Comparison of ENCODE assay signal across 20 cellular contexts in the genomic region with DNA sequence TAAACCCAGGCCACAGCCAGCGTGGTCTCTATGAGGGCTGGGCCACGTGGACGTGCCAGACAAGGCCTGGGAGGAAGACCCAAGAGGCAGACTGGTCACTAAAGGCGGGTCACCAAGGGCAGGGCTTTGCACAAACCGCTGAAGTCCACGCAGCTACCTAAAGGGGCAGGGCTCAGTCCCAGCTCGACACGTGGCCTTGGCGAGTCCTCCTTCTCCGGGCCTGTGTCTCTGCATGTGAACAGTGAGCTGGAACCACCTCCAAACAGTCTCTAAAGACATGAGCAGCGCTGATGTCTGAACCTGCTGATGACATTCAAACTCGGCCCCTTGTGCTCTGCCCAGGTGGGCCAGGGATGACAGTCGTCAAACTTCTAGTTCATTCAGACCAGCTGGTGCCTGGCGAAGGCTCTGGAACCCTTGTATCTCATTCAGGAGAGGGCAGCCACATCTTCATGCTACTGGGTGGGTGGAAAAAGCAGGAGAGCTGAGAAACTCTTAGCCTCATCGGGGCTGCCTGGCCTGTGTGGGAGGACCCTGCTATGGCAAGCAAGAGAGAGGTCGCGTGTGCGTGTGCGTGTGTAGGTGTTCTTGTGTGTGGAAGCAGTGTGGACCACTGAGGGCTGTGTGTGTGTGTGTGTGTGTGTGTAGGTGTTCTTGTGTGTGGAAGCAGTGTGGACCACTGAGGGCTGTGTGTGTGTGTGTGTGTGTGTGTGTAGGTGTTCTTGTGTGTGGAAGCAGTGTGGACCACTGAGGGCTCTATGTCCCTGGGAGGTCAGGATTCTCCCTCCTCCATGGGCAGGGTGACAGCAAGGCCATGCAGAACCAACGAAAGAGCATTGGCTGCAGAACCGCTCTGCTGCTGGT. TPM values are rescaled to one million over a fixed set of nuclear protein-coding genes. Genes with fewer than 3 reads are reported as not detected.
A peak's percentile ranks its signal among the peaks of the same experiment; 100 is the strongest.
DNase-seq lines count a peak whose midpoint lies in the region; ATAC-seq, FAIRE-seq and TF ChIP-seq lines count a peak whose summit lies in the region.
"Had no signal": no experiment of that assay in that cellular context is flagged by ENCODE, and none has a peak within 500 bp of the region (broad histone marks: within the 10 kb centered on the region; RNA-seq: fewer than 3 reads in every experiment).

No MANE protein-coding gene starts in this region.

- H3K9ac ChIP-seq in IMR-90 (ENCODE audit: low read depth, low read length) (no peak overlapping the region), HepG2 (ENCODE audit: insufficient read depth, low read depth, low read length) (no peak overlapping the region), Karpas-422 (ENCODE audit: low read length) (no peak overlapping the region)
- H3K9ac ChIP-seq: SK-N-SH had no signal

- H4K20me1 ChIP-seq in IMR-90 (ENCODE audit: insufficient read depth, low read length) (peaks cover 10% of the 10 kb centered on the region), HepG2 (ENCODE audit: insufficient read depth, low read length) (peaks cover 18% of the 10 kb centered on the region; the same call in 1 of the 2 replicates), Karpas-422 (ENCODE audit: insufficient read depth, low read depth, low read length) (0 out of 2 replicates have a peak, but pooled peaks cover 4% of the 10 kb centered on the region)

- no peak overlapping the region for H3K56ac ChIP-seq in IMR-90 (ENCODE audit: extremely low read depth, insufficient read depth, low read length)

- H3K79me2 ChIP-seq in HepG2 (ENCODE audit: insufficient read depth, low read length), result no peaks in the 10 kb centered on the region
- no peaks in the 10 kb centered on the region for H3K79me2 ChIP-seq in Karpas-422 (ENCODE audit: low read length)

- POLR2A ChIA-PET in IMR-90 (lab: Charles Lee; ENCODE audit: unreplicated experiment), result no interaction called here
- POLR2A ChIA-PET in HepG2 (lab: Yijun Ruan, JAX), result no interaction called here

- FAIRE-seq in HepG2 (lab: Jason Lieb, UNC), result no peak
- FAIRE-seq: endometrium, TTC549 had no signal

- peaks cover 28 to 76% of the 10 kb centered on the region in 2 experiments; a peak in 3 of 4 replicates for H3K79me1 ChIP-seq in IMR-90 (ENCODE audit: low read depth in 1 of 2, low read length in 2 of 2)

- BruUV-seq in IMR-90 (replicated peaks; lab: Mats Ljungman, UMichigan) (no TSS peak), HepG2 (replicated peaks; lab: Mats Ljungman, UMichigan) (no TSS peak)

- peak overlapping the region; percentile 61; the same call in 1 of the 2 replicates for H3K4ac ChIP-seq in IMR-90 (ENCODE audit: low read depth, low read length)

- H3K27ac Mint-ChIP-seq in activated naive CD4-positive, alpha-beta T cell treated with anti-CD3 and anti-CD28 coated beads, Interleukin-2, amount 10 ng/mL, durations not matched to agents 7 days and 5 days, result no peak overlapping the region
- H3K27ac Mint-ChIP-seq: activated T-cell treated with anti-CD3 and anti-CD28 coated beads, Interleukin-2, amount 50 U/mL, for 24 hours; CD4-positive, alpha-beta memory T cell had no signal

- dilution Hi-C loops in IMR-90 (cut with HindIII; ENCODE audit: low sequenced_read_pairs, unreplicated experiment), result loop anchor here (25.0 kb wide), 1 partner anchor 469 kb away; the partner anchor contains the start of gene ALDH1B1

- peak overlapping the region; percentile 65; the same call in 1 of the 2 replicates for H3K14ac ChIP-seq in IMR-90 (replicated peaks; ENCODE audit: low read depth, low read length)

- H4K91ac ChIP-seq in IMR-90 (ENCODE audit: insufficient read depth, low read depth, low read length), result no peak overlapping the region; the same call in 1 of the 2 replicates

- H3K9me2 ChIP-seq in Karpas-422 (replicated peaks; ENCODE audit: insufficient read depth, low read length), result no peaks in the 10 kb centered on the region
- H3K9me2 ChIP-seq: SK-N-SH had no signal

- TF ChIP-seq EP300 in HepG2 (IDR thresholded peaks at IDR 0.05; ENCODE audit: low read depth in 2 of 2, low read length in 2 of 2) (no peak), HepG2 (CRISPR knock-in tag; IDR thresholded peaks at IDR 0.05; ENCODE audit: borderline replicate concordance) (no peak)

- no peak for TF ChIP-seq POLR2A in IMR-90 (IDR thresholded peaks at IDR 0.05; ENCODE audit: low read depth, low read length)
- no peak for TF ChIP-seq POLR2A in HepG2 (IDR thresholded peaks at IDR 0.05; ENCODE audit: insufficient read depth in 1 of 2, low read depth in 2 of 2, low read length in 2 of 2)

- no peak overlapping the region for H3K18ac ChIP-seq in IMR-90 (ENCODE audit: low read depth, low read length)

- H2AFZ ChIP-seq in IMR-90 (replicated peaks; ENCODE audit: low read length, poor library complexity) (no peak overlapping the region), HepG2 (ENCODE audit: low read length) (no peak overlapping the region), Karpas-422 (ENCODE audit: low read length) (no peak overlapping the region)

- H3K4me1 Mint-ChIP-seq in activated naive CD4-positive, alpha-beta T cell treated with anti-CD3 and anti-CD28 coated beads, Interleukin-2, amount 10 ng/mL, durations not matched to agents 7 days and 5 days, result no peaks in the 10 kb centered on the region

- H3K9me3 ChIP-seq in IMR-90 (ENCODE audit: control insufficient read depth, insufficient read depth, low read length), result no peaks in the 10 kb centered on the region
- no peaks in the 10 kb centered on the region for H3K9me3 ChIP-seq in HepG2 (ENCODE audit: low read length)
- H3K9me3 ChIP-seq in Karpas-422 (ENCODE audit: low read length), result no peaks in the 10 kb centered on the region
- H3K9me3 ChIP-seq: SK-N-SH had no signal

- no peaks in the 10 kb centered on the region for H3K36me3 Mint-ChIP-seq in activated naive CD4-positive, alpha-beta T cell treated with anti-CD3 and anti-CD28 coated beads, Interleukin-2, amount 10 ng/mL, durations not matched to agents 7 days and 5 days
- H3K36me3 Mint-ChIP-seq: CD4-positive, alpha-beta memory T cell had no signal

- H2BK20ac ChIP-seq in IMR-90 (ENCODE audit: low read depth, low read length), result no peak overlapping the region

- no peak overlapping the region for H3K4me2 ChIP-seq in IMR-90 (ENCODE audit: low read depth, low read length)
- no peak overlapping the region for H3K4me2 ChIP-seq in HepG2 (ENCODE audit: low read depth, low read length)
- no peak overlapping the region for H3K4me2 ChIP-seq in Karpas-422 (ENCODE audit: low read depth, low read length, poor library complexity, severe bottlenecking)
- H3K4me2 ChIP-seq: SK-N-SH had no signal

- TF ChIP-seq CTCF in IMR-90 (conservative IDR thresholded peaks at IDR 0.05; ENCODE audit: low read depth, low read length), result no peak
- TF ChIP-seq CTCF in HepG2 (CRISPR knock-in tag; IDR thresholded peaks at IDR 0.05), result no peak

- no peak overlapping the region for H2BK5ac ChIP-seq in IMR-90 (ENCODE audit: low read depth, low read length, poor library complexity, severe bottlenecking)

- H3K27ac ChIP-seq in IMR-90 (ENCODE audit: insufficient read depth, low read length) (no peak overlapping the region), HepG2 (ENCODE audit: extremely low read length, insufficient read depth, low read length) (no peak overlapping the region), Karpas-422 (ENCODE audit: low read length) (no peak overlapping the region)

- CTCF ChIA-PET in IMR-90 (lab: Yijun Ruan, JAX) (interaction anchor here (0.6 kb wide), 1 partner anchor 96 kb away, joined by 3 read pairs; no protein-coding TSS in a partner anchor), HepG2 (lab: Yijun Ruan, JAX; ENCODE audit: low intra/inter-chr PET ratio, low total read pairs) (no interaction called here)
- CTCF ChIA-PET in activated naive CD4-positive, alpha-beta T cell treated with anti-CD3 and anti-CD28 coated beads, Interleukin-2, amount 10 ng/mL, durations not matched to agents 7 days and 5 days (lab: Charles Lee), result interaction anchor here (1.2 kb wide), 1 partner anchor 242 kb away, joined by 3 read pairs; no protein-coding TSS in a partner anchor

- peak overlapping the region; percentile 19 for H2AK9ac ChIP-seq in IMR-90 (replicated peaks; ENCODE audit: low read depth, low read length, poor library complexity)

- 73% methylated on average over 7 of the region's 21 CpGs; no CpG with 5 or more reads in 1 of the 2 experiments for WGBS in IMR-90 (ENCODE audit: extremely low coverage in 2 of 2, insufficient read length in 1 of 2), 2 experiments
- 95% methylated on average over 16 of the region's 21 CpGs for WGBS in HepG2 (ENCODE audit: low lambda C conversion rate)

- H3K4me3 ChIP-seq in IMR-90 (ENCODE audit: insufficient read depth, low read depth, low read length), result no peak overlapping the region
- no peak overlapping the region for H3K4me3 ChIP-seq in HepG2 (replicated peaks in 1 of 3; ENCODE audit: insufficient read depth in 1 of 3, low read depth in 2 of 3, low read length in 3 of 3)
- no peak overlapping the region for H3K4me3 ChIP-seq in Karpas-422 (ENCODE audit: low read length)

- no peaks in the 10 kb centered on the region for H3K27me3 ChIP-seq in IMR-90 (ENCODE audit: control insufficient read depth, insufficient read depth, low read length)
- no peaks in the 10 kb centered on the region for H3K27me3 ChIP-seq in HepG2 (ENCODE audit: control insufficient read depth in 1 of 2, insufficient read depth in 2 of 2, low read length in 2 of 2)
- H3K27me3 ChIP-seq in Karpas-422 (ENCODE audit: low read length), result no peaks in the 10 kb centered on the region

- H3K4me3 Mint-ChIP-seq in activated naive CD4-positive, alpha-beta T cell treated with anti-CD3 and anti-CD28 coated beads, Interleukin-2, amount 10 ng/mL, durations not matched to agents 7 days and 5 days, result no peak overlapping the region
- H3K4me3 Mint-ChIP-seq: activated T-cell treated with anti-CD3 and anti-CD28 coated beads, Interleukin-2, amount 50 U/mL, for 24 hours; CD4-positive, alpha-beta memory T cell had no signal

- TF ChIP-seq RAD21 in IMR-90 (IDR thresholded peaks at IDR 0.05; ENCODE audit: low read length) (no peak), HepG2 (CRISPR knock-in tag; IDR thresholded peaks at IDR 0.05) (no peak)

- DNase-seq in IMR-90 (no peak), dermis blood vessel endothelial cell (peak; percentile 45), HepG2 (ENCODE audit: low spot score) (no peak), sciatic nerve (ENCODE audit: low spot score) (peak; percentile 59), SKM-1 treated with dmso at 0.1 percent for 144 hours (lab: John Stamatoyannopoulos, UW; ENCODE audit: unreplicated experiment) (no peak), Karpas-422 (no peak)
- no peak for DNase-seq in activated naive CD4-positive, alpha-beta T cell treated with anti-CD3 and anti-CD28 coated beads, Interleukin-2, amount 10 ng/mL, durations not matched to agents 7 days and 5 days
- DNase-seq: ACHN; activated T-cell treated with anti-CD3 and anti-CD28 coated beads, Interleukin-2, amount 50 U/mL, for 24 hours; CD4-positive, alpha-beta memory T cell; cerebellar nuclear complex; DND-41; NCI-H1048; NCI-H526; OCI-M1; SK-N-SH; stimulated activated naive CD8-positive, alpha-beta T cell treated with anti-CD3 and anti-CD28 coated beads, Interleukin-15, Interleukin-2, amounts not matched to agents 100 U/mL and 50 U/mL, for 24 hours had no signal

- H3K27me3 Mint-ChIP-seq in activated naive CD4-positive, alpha-beta T cell treated with anti-CD3 and anti-CD28 coated beads, Interleukin-2, amount 10 ng/mL, durations not matched to agents 7 days and 5 days, result peaks cover 3% of the 10 kb centered on the region
- H3K27me3 Mint-ChIP-seq: activated T-cell treated with anti-CD3 and anti-CD28 coated beads, Interleukin-2, amount 50 U/mL, for 24 hours; CD4-positive, alpha-beta memory T cell had no signal

- H3K9me1 ChIP-seq in IMR-90 (ENCODE audit: insufficient read depth, low read length), result peaks cover 6% of the 10 kb centered on the region; the same call in 1 of the 2 replicates

- ATAC-seq in IMR-90 (ENCODE audit: low read depth) (no peak), HepG2 (no peak), sciatic nerve (no peak), HG03139 (IDR thresholded peaks at IDR 0.05; ENCODE audit: unreplicated experiment) (no peak)
- ATAC-seq: stimulated activated naive CD8-positive, alpha-beta T cell treated with anti-CD3 and anti-CD28 coated beads, Interleukin-15, Interleukin-2, amounts not matched to agents 100 U/mL and 50 U/mL, for 24 hours had no signal

- intact Hi-C loops in IMR-90 (cut with micrococcal nuclease) (no loop called here), HepG2 (cut with micrococcal nuclease; ENCODE audit: unreplicated experiment) (no loop called here), sciatic nerve (cut with DNase I) (loop anchor here (10.0 kb wide), 2 partner anchors 147 to 517 kb away; partner anchors contain the start of gene SHB)

- H2AK5ac ChIP-seq in IMR-90 (ENCODE audit: low read depth, low read length), result peak overlapping the region; percentile 46

- H4K5ac ChIP-seq in IMR-90 (ENCODE audit: low read depth, low read length), result no peak overlapping the region

- H3K4me1 ChIP-seq in IMR-90 (ENCODE audit: control insufficient read depth, insufficient read depth, low read length) (peaks cover 17% of the 10 kb centered on the region), HepG2 (ENCODE audit: insufficient read depth, low read length) (no peaks in the 10 kb centered on the region), Karpas-422 (ENCODE audit: low read length) (peaks cover 18% of the 10 kb centered on the region)

- H3K9me3 Mint-ChIP-seq in activated naive CD4-positive, alpha-beta T cell treated with anti-CD3 and anti-CD28 coated beads, Interleukin-2, amount 10 ng/mL, durations not matched to agents 7 days and 5 days, result no peaks in the 10 kb centered on the region
- H3K9me3 Mint-ChIP-seq: activated T-cell treated with anti-CD3 and anti-CD28 coated beads, Interleukin-2, amount 50 U/mL, for 24 hours; CD4-positive, alpha-beta memory T cell had no signal

- no peak overlapping the region for H2BK120ac ChIP-seq in IMR-90 (ENCODE audit: low read depth, low read length)

- H4K8ac ChIP-seq in IMR-90 (ENCODE audit: low read depth in 2 of 2, low read length in 2 of 2), result peak overlapping the region; percentile 22 to 55; a peak in 1 of 4 replicates

- no peak overlapping the region for H2BK15ac ChIP-seq in IMR-90 (ENCODE audit: low read depth, low read length)

- H3K23ac ChIP-seq in IMR-90 (ENCODE audit: low read depth, low read length), result no peak overlapping the region

- in situ Hi-C loops in IMR-90 (cut with MboI; ENCODE audit: low sequenced_read_pairs), result no loop called here
- in situ Hi-C loops in HepG2 (cut with HindIII; ENCODE audit: extremely low pct_ligation_motif_present, low pct_unique_long_range_greater_than_20kb), result loop anchor here (25.0 kb wide), 1 partner anchor 431 kb away; the partner anchor contains the start of gene POLR1E

- peaks cover 55% of the 10 kb centered on the region for H3K36me3 ChIP-seq in IMR-90 (ENCODE audit: control insufficient read depth, insufficient read depth, low read length)
- peaks cover 32 to 57% of the 10 kb centered on the region in 2 experiments for H3K36me3 ChIP-seq in HepG2 (replicated peaks in 1 of 2; ENCODE audit: control insufficient read depth in 1 of 2, insufficient read depth in 2 of 2, low read length in 2 of 2)
- no peaks in the 10 kb centered on the region for H3K36me3 ChIP-seq in Karpas-422 (ENCODE audit: insufficient read depth, low read length)

RNA-seq across cellular contexts. Expression of gene SLC25A51, which starts 14.1 kb away (rescaled TPM):
- total RNA-seq in IMR-90 (2012; rRNA removed), result 63.0 and 81.6 TPM in 2 replicates
- polyA plus RNA-seq in IMR-90 (2012; rRNA removed), result 10.6 and 14.1 TPM in 2 replicates
- 8.0 and 8.1 TPM in 2 replicates for polyA plus RNA-seq in IMR-90 (2012; cell fraction: cytosol; rRNA removed)
- 4.5 and 18.3 TPM in 2 replicates for polyA plus RNA-seq in IMR-90 (2012; cell fraction: nucleus; rRNA removed; ENCODE audit: low replicate concordance)
- total RNA-seq in dermis blood vessel endothelial cell, result 71.2 and 93.1 TPM in 2 replicates
- 37.7 and 40.7 TPM in 2 replicates for total RNA-seq in HepG2 (2016; rRNA removed; fragmentation: Illumina TruSeq; extraction: Trizol)
- 39.8 and 41.5 TPM in 2 replicates for total RNA-seq in HepG2 (2016; cell fraction: cytosol; rRNA removed; fragmentation: Illumina TruSeq; extraction: Trizol; ENCODE audit: low read depth)
- total RNA-seq in HepG2 (2016; cell fraction: insoluble cytoplasmic fraction; rRNA removed; fragmentation: Illumina TruSeq; extraction: Trizol), result 35.8 and 36.3 TPM in 2 replicates
- total RNA-seq in HepG2 (2016; cell fraction: membrane; rRNA removed; fragmentation: Illumina TruSeq; extraction: Trizol), result 69.7 and 71.8 TPM in 2 replicates
- total RNA-seq in HepG2 (2016; cell fraction: nucleus; rRNA removed; fragmentation: Illumina TruSeq; extraction: Trizol), result 20.0 and 24.7 TPM in 2 replicates
- polyA plus RNA-seq in HepG2 (2011; rRNA removed), result 14.6 and 15.4 TPM in 2 replicates
- 8.9 and 11.5 TPM in 2 replicates for polyA plus RNA-seq in HepG2 (2011; cell fraction: cytosol; rRNA removed)
- 11.8 and 14.7 TPM in 2 replicates for polyA plus RNA-seq in HepG2 (2011; cell fraction: nucleus; rRNA removed)
- 6.0 and 8.4 TPM in 2 replicates for polyA plus RNA-seq in HepG2 (2012)
- 44.8 and 48.9 TPM in 2 replicates for polyA plus RNA-seq in HepG2 (2016; cell fraction: cytosol; fragmentation: Illumina TruSeq; extraction: Trizol; ENCODE audit: low read depth)
- polyA plus RNA-seq in HepG2 (2016; cell fraction: insoluble cytoplasmic fraction; fragmentation: Illumina TruSeq; extraction: Trizol; ENCODE audit: low read depth), result 19.9 and 21.9 TPM in 2 replicates
- polyA plus RNA-seq in HepG2 (2016; cell fraction: membrane; fragmentation: Illumina TruSeq; extraction: Trizol; ENCODE audit: low read depth), result 48.0 and 51.0 TPM in 2 replicates
- 17.6 and 20.1 TPM in 2 replicates for polyA plus RNA-seq in HepG2 (2016; cell fraction: nucleus; fragmentation: Illumina TruSeq; extraction: Trizol; ENCODE audit: insufficient read depth, low read depth)
- polyA minus RNA-seq in HepG2 (2011; rRNA and poly(A)+ RNA removed; ENCODE audit: low replicate concordance), result 41.7 and 51.3 TPM in 2 replicates
- polyA minus RNA-seq in HepG2 (2011; cell fraction: cytosol; rRNA and poly(A)+ RNA removed), result 17.5 and 18.0 TPM in 2 replicates
- 40.2 and 47.6 TPM in 2 replicates for polyA minus RNA-seq in HepG2 (2011; cell fraction: nucleus; rRNA and poly(A)+ RNA removed)
- total RNA-seq in sciatic nerve, result 24.2 TPM
- 22.9 and 44.2 TPM in 2 replicates for total RNA-seq in Karpas-422 (2014; rRNA removed; shearing (Covaris generic); ENCODE audit: low replicate concordance)

Comparison
In these comparisons a context has a peak if more than half of its experiments do, and no peak if none do; other contexts are left out.
1. DNase-seq: peak in dermis blood vessel endothelial cell (single experiment) and sciatic nerve (single experiment); none in IMR-90 (single experiment), HepG2 (single experiment), activated naive CD4-positive, alpha-beta T cell treated with anti-CD3 and anti-CD28 coated beads, Interleukin-2, amount 10 ng/mL, durations not matched to agents 7 days and 5 days (single experiment), SKM-1 treated with dmso at 0.1 percent for 144 hours (single experiment) and Karpas-422 (single experiment).